Comparison of ENCODE assay signal across 7 cellular contexts in the genomic region with DNA sequence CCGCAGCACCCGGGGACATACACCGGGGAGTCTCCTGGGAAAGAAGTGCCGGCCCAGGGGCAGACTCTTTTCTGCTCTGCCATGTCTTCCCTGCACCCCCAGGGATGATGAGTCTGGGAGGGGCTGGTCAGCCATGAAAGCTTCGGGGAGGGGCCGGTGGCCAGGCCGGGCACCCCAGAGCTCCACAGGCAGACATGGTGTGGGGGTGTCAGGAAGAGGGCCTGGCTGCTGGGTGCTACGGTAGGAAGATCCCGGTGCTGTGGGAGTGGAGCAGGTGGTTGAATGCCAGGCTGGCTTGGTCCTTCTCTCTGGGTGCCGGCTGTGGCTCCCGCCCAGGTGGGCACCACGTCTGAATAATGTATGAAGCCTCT. TPM values are rescaled to one million over a fixed set of nuclear protein-coding genes. Genes with fewer than 3 reads are reported as not detected.
A peak's percentile ranks its signal among the peaks of the same experiment; 100 is the strongest.
DNase-seq lines count a peak whose midpoint lies in the region; ATAC-seq and TF ChIP-seq lines count a peak whose summit lies in the region.
"Had no signal": no experiment of that assay in that cellular context is flagged by ENCODE, and none has a peak within 500 bp of the region (broad histone marks: within the 10 kb centered on the region; RNA-seq: fewer than 3 reads in every experiment).

No MANE protein-coding gene starts in this region.

- no peaks in the 10 kb centered on the region for H3K36me3 ChIP-seq in suprapubic skin

- peak overlapping the region; percentile 39 for H3K4me3 Mint-ChIP-seq in activated CD4-positive, alpha-beta T cell treated with anti-CD3 and anti-CD28 coated beads, Interleukin-2, amount 10 ng/mL, durations not matched to agents 7 days and 5 days

- no peak for TF ChIP-seq EP300 in suprapubic skin (IDR thresholded peaks at IDR 0.05)

- H3K36me3 Mint-ChIP-seq in activated CD4-positive, alpha-beta T cell treated with anti-CD3 and anti-CD28 coated beads, Interleukin-2, amount 10 ng/mL, durations not matched to agents 7 days and 5 days (ENCODE audit: low read depth) = peaks cover 16% of the 10 kb centered on the region

- CTCF ChIA-PET in activated CD4-positive, alpha-beta T cell treated with anti-CD3 and anti-CD28 coated beads, Interleukin-2, amount 10 ng/mL, durations not matched to agents 7 days and 5 days (lab: Charles Lee) = interaction anchor here (0.9 to 1.7 kb wide), 3 partner anchors 12 to 39 kb away, joined by 3 to 9 read pairs (median 3); no protein-coding TSS in a partner anchor

- H3K27ac ChIP-seq in suprapubic skin = peak overlapping the region; percentile 77

- no peaks in the 10 kb centered on the region for H3K9me3 ChIP-seq in suprapubic skin

- peak; percentile 2 for ATAC-seq in left ventricle myocardium superior
- no peak for ATAC-seq in HG03196 (IDR thresholded peaks at IDR 0.05; ENCODE audit: unreplicated experiment)
- ATAC-seq in GM19463 (IDR thresholded peaks at IDR 0.05; ENCODE audit: unreplicated experiment) = no peak

- no peaks in the 10 kb centered on the region for H3K27me3 ChIP-seq in suprapubic skin

- H3K27ac Mint-ChIP-seq in activated CD4-positive, alpha-beta T cell treated with anti-CD3 and anti-CD28 coated beads, Interleukin-2, amount 10 ng/mL, durations not matched to agents 7 days and 5 days = peak overlapping the region; percentile 76

- H3K4me1 ChIP-seq in suprapubic skin = peaks cover 77% of the 10 kb centered on the region

- TF ChIP-seq POLR2A in suprapubic skin (IDR thresholded peaks at IDR 0.05) = no peak

- no peak for TF ChIP-seq CTCF in suprapubic skin (IDR thresholded peaks at IDR 0.05)

- 33% methylated on average over 3 of the region's 12 CpGs for WGBS in suprapubic skin

- H3K27me3 Mint-ChIP-seq in activated CD4-positive, alpha-beta T cell treated with anti-CD3 and anti-CD28 coated beads, Interleukin-2, amount 10 ng/mL, durations not matched to agents 7 days and 5 days = no peaks in the 10 kb centered on the region

- no peak for DNase-seq in activated CD4-positive, alpha-beta T cell treated with anti-CD3 and anti-CD28 coated beads, Interleukin-2, amount 10 ng/mL, durations not matched to agents 7 days and 5 days
- DNase-seq in activated CD4-positive, alpha-beta T cell treated with anti-CD3 and anti-CD28 coated beads, Interleukin-2, amount 50 U/mL, for 1 hour = no peak
- DNase-seq in left ventricle myocardium superior (peak; percentile 34), suprapubic skin (ENCODE audit: low spot score in 2 of 2) (no peak)
- DNase-seq: activated CD4-positive, CD25-positive, alpha-beta regulatory T cell treated with anti-CD3 and anti-CD28 coated beads, Interleukin-2, amount 50 U/mL, for 72 hours had no signal

- intact Hi-C loops in left ventricle myocardium superior (cut with micrococcal nuclease) = no loop called here

- POLR2A ChIA-PET in activated CD4-positive, alpha-beta T cell treated with anti-CD3 and anti-CD28 coated beads, Interleukin-2, amount 10 ng/mL, durations not matched to agents 7 days and 5 days (lab: Charles Lee) = no interaction called here

- peaks cover 45% of the 10 kb centered on the region for H3K4me1 Mint-ChIP-seq in activated CD4-positive, alpha-beta T cell treated with anti-CD3 and anti-CD28 coated beads, Interleukin-2, amount 10 ng/mL, durations not matched to agents 7 days and 5 days

- no peaks in the 10 kb centered on the region for H3K9me3 Mint-ChIP-seq in activated CD4-positive, alpha-beta T cell treated with anti-CD3 and anti-CD28 coated beads, Interleukin-2, amount 10 ng/mL, durations not matched to agents 7 days and 5 days

- H3K4me3 ChIP-seq in suprapubic skin = peak overlapping the region; percentile 43

RNA-seq across cellular contexts. Expression of gene LSP1, which starts 17.4 kb away (rescaled TPM):
- 100 to 1,000 TPM; 668 to 687 TPM for total RNA-seq in activated CD4-positive, alpha-beta T cell treated with anti-CD3 and anti-CD28 coated beads, Interleukin-2, amount 10 ng/mL, durations not matched to agents 7 days and 5 days
- total RNA-seq in left ventricle myocardium superior (22.9 TPM), suprapubic skin (100 to 1,000 TPM in 2 of 4 donors, 10 to 100 TPM in 2; 70.4 to 134 (median 107) TPM)

RNA-seq across cellular contexts. Expression of gene PRR33, which starts 21.4 kb away (rescaled TPM):
- under 1 TPM in 1 of 2 experiments, not detected in 1; 0.05 TPM for total RNA-seq in activated CD4-positive, alpha-beta T cell treated with anti-CD3 and anti-CD28 coated beads, Interleukin-2, amount 10 ng/mL, durations not matched to agents 7 days and 5 days
- total RNA-seq in left ventricle myocardium superior (4.4 TPM), suprapubic skin (not detected)

RNA-seq across cellular contexts. Expression of gene TNNI2, which starts 31.5 kb away (rescaled TPM):
- total RNA-seq in activated CD4-positive, alpha-beta T cell treated with anti-CD3 and anti-CD28 coated beads, Interleukin-2, amount 10 ng/mL, durations not matched to agents 7 days and 5 days = not detected
- total RNA-seq in left ventricle myocardium superior (not detected), suprapubic skin (10 to 100 TPM; 17.4 to 63.6 (median 27.2) TPM)

RNA-seq across cellular contexts. Expression of gene SYT8, which starts 35.5 kb away (rescaled TPM):
- total RNA-seq in activated CD4-positive, alpha-beta T cell treated with anti-CD3 and anti-CD28 coated beads, Interleukin-2, amount 10 ng/mL, durations not matched to agents 7 days and 5 days = not detected
- not detected for total RNA-seq in left ventricle myocardium superior
- total RNA-seq in suprapubic skin = 100 to 1,000 TPM; 141 to 280 (median 193) TPM

RNA-seq across cellular contexts. Expression of gene TNNT3, which starts 49.2 kb away (rescaled TPM):
- total RNA-seq in activated CD4-positive, alpha-beta T cell treated with anti-CD3 and anti-CD28 coated beads, Interleukin-2, amount 10 ng/mL, durations not matched to agents 7 days and 5 days = 1 to 10 TPM; 3.7 to 5.4 TPM
- total RNA-seq in left ventricle myocardium superior = 46.1 TPM
- 10 to 100 TPM in 1 of 4 donors, 1 to 10 TPM in 3; 1.5 to 12.9 (median 4.8) TPM for total RNA-seq in suprapubic skin

Comparison
In these comparisons a context has a peak if more than half of its experiments do, and no peak if none do; other contexts are left out.
1. RNA of gene LSP1, which starts 17.4 kb away (total RNA-seq): 668 to 687 TPM in activated CD4-positive, alpha-beta T cell treated with anti-CD3 and anti-CD28 coated beads, Interleukin-2, amount 10 ng/mL, durations not matched to agents 7 days and 5 days; 70.4 to 134 TPM in suprapubic skin and 22.9 TPM in left ventricle myocardium superior (single experiment); every median in the first group is over 4 times any median in the second.
2. RNA of gene TNNI2, which starts 31.5 kb away (total RNA-seq): 17.4 to 63.6 TPM in suprapubic skin; not detected in left ventricle myocardium superior (single experiment) and not detected in activated CD4-positive, alpha-beta T cell treated with anti-CD3 and anti-CD28 coated beads, Interleukin-2, amount 10 ng/mL, durations not matched to agents 7 days and 5 days; every median in the first group is over 10 times any median in the second.